In genomic region chrX:149503446-149503845, GRCh38 we compare ENCODE assay signal across 9 cellular contexts. TPM values are rescaled to one million over a fixed set of nuclear protein-coding genes. Genes with fewer than 3 reads are reported as not detected.
A peak's percentile ranks its signal among the peaks of the same experiment; 100 is the strongest.
DNase-seq lines count a peak whose midpoint lies in the region; ATAC-seq and TF ChIP-seq lines count a peak whose summit lies in the region.
"Not testable (repeated sequence)": the region's sequence is repeated elsewhere in the genome, so short reads cannot be mapped to it uniquely, and the experiment has no call there.
"Had no signal": no experiment of that assay in that cellular context is flagged by ENCODE, and none has a peak within 500 bp of the region (broad histone marks: within the 10 kb centered on the region; RNA-seq: fewer than 3 reads in every experiment).

No MANE protein-coding gene starts in this region.

- H3K4me1 ChIP-seq in Panc1 (ENCODE audit: control insufficient read depth, insufficient read depth, low read length); mucosa of descending colon (ENCODE audit: low read depth): not testable (repeated sequence)

- H3K27me3 ChIP-seq in Panc1 (ENCODE audit: control insufficient read depth, insufficient read depth, low read length): not testable (repeated sequence)
- H3K27me3 ChIP-seq in dorsolateral prefrontal cortex: peaks cover 0 to 52% (median 5%) of the 10 kb centered on the region in 45 donors

- peaks cover 29% of the 10 kb centered on the region for H3K36me3 Mint-ChIP-seq in activated CD8-positive, alpha-beta memory T cell treated with anti-CD3 and anti-CD28 coated beads, Interleukin-2, amount 10 ng/mL, durations not matched to agents 7 days and 5 days

- intact Hi-C loops in Panc1 (cut with micrococcal nuclease; ENCODE audit: unreplicated experiment); dorsolateral prefrontal cortex (cut with DNase I); mucosa of descending colon (cut with DNase I, micrococcal nuclease): not testable (repeated sequence)

- not testable (repeated sequence) for H3K27ac ChIP-seq in Panc1 (ENCODE audit: low read length)
- H3K27ac ChIP-seq in dorsolateral prefrontal cortex: peak overlapping the region in 8 of 59 donors; percentile 44 to 91 (median 84)

- ATAC-seq in GM21619 (IDR thresholded peaks at IDR 0.05; ENCODE audit: unreplicated experiment) (peak; percentile 62), HG03521 (IDR thresholded peaks at IDR 0.05; ENCODE audit: unreplicated experiment) (peak; percentile 63), Panc1 (peak; percentile 20; the same call in 1 of the 2 replicates), mucosa of descending colon (peak; percentile 66)
- ATAC-seq in activated CD8-positive, alpha-beta memory T cell treated with anti-CD3 and anti-CD28 coated beads, Interleukin-2, amount 10 ng/mL, durations not matched to agents 7 days and 5 days: peak; percentile 68

- POLR2A ChIA-PET in Panc1 (lab: Charles Lee): interaction anchor here (0.7 kb wide), 1 partner anchor 1238 kb away, joined by 3 read pairs; no protein-coding TSS in a partner anchor

- H3K4me3 ChIP-seq in Panc1 (ENCODE audit: low read depth in 2 of 2, low read length in 2 of 2) (peak overlapping the region in 1 of 2 experiments; percentile 90; a peak in 3 of 4 replicates), dorsolateral prefrontal cortex (peak overlapping the region in 44 of 59 donors; percentile 34 to 86 (median 70))
- H3K4me3 ChIP-seq in mucosa of descending colon: not testable (repeated sequence)

- H3K9me3 ChIP-seq in Panc1 (ENCODE audit: control insufficient read depth, insufficient read depth, low read depth, low read length); mucosa of descending colon: not testable (repeated sequence)

- not testable (repeated sequence) for BruUV-seq in Panc1 (replicated peaks; lab: Mats Ljungman, UMichigan)

- H3K4me1 Mint-ChIP-seq in activated CD8-positive, alpha-beta memory T cell treated with anti-CD3 and anti-CD28 coated beads, Interleukin-2, amount 10 ng/mL, durations not matched to agents 7 days and 5 days: peaks cover 44% of the 10 kb centered on the region

- CTCF ChIA-PET in Panc1 (lab: Charles Lee): not testable (repeated sequence)
- CTCF ChIA-PET in activated CD8-positive, alpha-beta memory T cell treated with anti-CD3 and anti-CD28 coated beads, Interleukin-2, amount 10 ng/mL, durations not matched to agents 7 days and 5 days (lab: Charles Lee): interaction anchor here (1.1 to 3.1 kb wide), 3 partner anchors 9 to 37 kb away, joined by 3 to 11 read pairs (median 6); partner anchors contain the start of gene EOLA1

- peak overlapping the region; percentile 99 for H3K27ac Mint-ChIP-seq in activated CD8-positive, alpha-beta memory T cell treated with anti-CD3 and anti-CD28 coated beads, Interleukin-2, amount 10 ng/mL, durations not matched to agents 7 days and 5 days

- not testable (repeated sequence) for H3K36me3 ChIP-seq in Panc1 (ENCODE audit: control insufficient read depth, insufficient read depth, low read length); mucosa of descending colon (ENCODE audit: low read depth)

- not testable (repeated sequence) for H3K9me3 Mint-ChIP-seq in activated CD8-positive, alpha-beta memory T cell treated with anti-CD3 and anti-CD28 coated beads, Interleukin-2, amount 10 ng/mL, durations not matched to agents 7 days and 5 days (ENCODE audit: low read depth)

- peak; percentile 44 for DNase-seq in G401 (ENCODE audit: low spot score)
- DNase-seq in Panc1 (ENCODE audit: low read depth, low spot score): not testable (repeated sequence)
- peak; percentile 86 for DNase-seq in activated CD8-positive, alpha-beta memory T cell treated with anti-CD3 and anti-CD28 coated beads, Interleukin-2, amount 10 ng/mL, durations not matched to agents 7 days and 5 days
- peak in 5 of 10 donors; percentile 27 to 60 (median 56) for DNase-seq in dorsolateral prefrontal cortex
- DNase-seq in mucosa of descending colon: peak in 2 of 3 donors; percentile 21 to 28
- DNase-seq in stimulated activated CD8-positive, alpha-beta memory T cell treated with anti-CD3 and anti-CD28 coated beads, Interleukin-7, amount 100 ng/mL, for 48 hours (ENCODE audit: extremely low read depth in 1 of 2, low read depth in 1 of 2): peak; percentile 28 to 57

- H3K4me3 Mint-ChIP-seq in activated CD8-positive, alpha-beta memory T cell treated with anti-CD3 and anti-CD28 coated beads, Interleukin-2, amount 10 ng/mL, durations not matched to agents 7 days and 5 days: peak overlapping the region; percentile 100

- not testable (repeated sequence) for TF ChIP-seq CTCF in Panc1 (IDR thresholded peaks at IDR 0.05); dorsolateral prefrontal cortex (IDR thresholded peaks at IDR 0.05 in 54 of 56, conservative IDR thresholded peaks at IDR 0.05 in 2 of 56; ENCODE audit: low read depth in 1 of 56, partially characterized antibody in 56 of 56); mucosa of descending colon (IDR thresholded peaks at IDR 0.05)

- in situ Hi-C loops in G401 (cut with HindIII; ENCODE audit: low sequenced_read_pairs): not testable (repeated sequence)
- in situ Hi-C loops in Panc1 (cut with HindIII; ENCODE audit: low pct_unique_long_range_greater_than_20kb, low sequenced_read_pairs): loop anchor here (25.0 kb wide), 1 partner anchor 1134 kb away; no protein-coding TSS in a partner anchor

- H3K27me3 Mint-ChIP-seq in activated CD8-positive, alpha-beta memory T cell treated with anti-CD3 and anti-CD28 coated beads, Interleukin-2, amount 10 ng/mL, durations not matched to agents 7 days and 5 days: not testable (repeated sequence)

RNA-seq across cellular contexts. Expression of gene IDS, which starts 1.7 kb away (rescaled TPM):
- total RNA-seq in G401 (2014; rRNA removed; shearing (Covaris generic)): 10.8 and 12.1 TPM in 2 replicates
- 78.7 TPM for total RNA-seq in Panc1 (2021; ENCODE audit: unreplicated experiment)
- 78.4 TPM for polyA plus RNA-seq in Panc1 (2012; ENCODE audit: insufficient read length)
- total RNA-seq in activated CD8-positive, alpha-beta memory T cell treated with anti-CD3 and anti-CD28 coated beads, Interleukin-2, amount 10 ng/mL, durations not matched to agents 7 days and 5 days: 100 to 1,000 TPM in 1 of 2 experiments, 10 to 100 TPM in 1; 99.6 to 106 TPM
- 1,000 to 10,000 TPM in 11 of 120 experiments, 100 to 1,000 TPM in 109; 324 to 1,147 (median 848) TPM for total RNA-seq in dorsolateral prefrontal cortex
- total RNA-seq in mucosa of descending colon: 10 to 100 TPM; 38.7 to 84.3 (median 54.7) TPM

RNA-seq across cellular contexts. Expression of gene EOLA1, which starts 37.4 kb away (rescaled TPM):
- total RNA-seq in G401 (2014; rRNA removed; shearing (Covaris generic)): 7.8 and 11.4 TPM in 2 replicates
- 26.8 TPM for total RNA-seq in Panc1 (2021; ENCODE audit: unreplicated experiment)
- polyA plus RNA-seq in Panc1 (2012; ENCODE audit: insufficient read length): 28.5 TPM
- total RNA-seq in activated CD8-positive, alpha-beta memory T cell treated with anti-CD3 and anti-CD28 coated beads, Interleukin-2, amount 10 ng/mL, durations not matched to agents 7 days and 5 days: 10 to 100 TPM; 45.2 to 50.6 TPM
- total RNA-seq in dorsolateral prefrontal cortex: 10 to 100 TPM; 14.4 to 32.7 (median 22.3) TPM
- 10 to 100 TPM; 29.1 to 36.9 (median 34.0) TPM for total RNA-seq in mucosa of descending colon

RNA-seq across cellular contexts. Expression of gene HSFX3, which starts 46.3 kb away (rescaled TPM):
- not detected in 2 replicates for total RNA-seq in G401 (2014; rRNA removed; shearing (Covaris generic))
- total RNA-seq in Panc1 (2021; ENCODE audit: unreplicated experiment) (not detected), dorsolateral prefrontal cortex (under 1 TPM in 1 of 120 experiments, not detected in 119; 0.68 TPM), mucosa of descending colon (not detected)
- not detected for polyA plus RNA-seq in Panc1 (2012; ENCODE audit: insufficient read length)
- under 1 TPM in 1 of 2 experiments, not detected in 1; 0.29 TPM for total RNA-seq in activated CD8-positive, alpha-beta memory T cell treated with anti-CD3 and anti-CD28 coated beads, Interleukin-2, amount 10 ng/mL, durations not matched to agents 7 days and 5 days
- polyA plus RNA-seq: esophagus had no signal
